In genomic region chr1:175192111-175192629, GRCh38 we compare ENCODE assay signal across 8 cellular contexts. TPM values are rescaled to one million over a fixed set of nuclear protein-coding genes. Genes with fewer than 3 reads are reported as not detected.
DNase-seq lines count a peak whose midpoint lies in the region; ATAC-seq and TF ChIP-seq lines count a peak whose summit lies in the region.

No MANE protein-coding gene starts in this region.

- TF ChIP-seq POLR2A in uterus (IDR thresholded peaks at IDR 0.05), result no peak

- peak overlapping the region; percentile 76 to 78 for H3K27ac Mint-ChIP-seq in natural killer cell treated with Interleukin-12 subunit alpha and Interleukin-12 subunit beta and Interleukin-15 and Interleukin-18, amount 100 ng/mL, for 72 hours

- H3K4me1 Mint-ChIP-seq in natural killer cell treated with Interleukin-12 subunit alpha and Interleukin-12 subunit beta and Interleukin-15 and Interleukin-18, amount 100 ng/mL, for 72 hours (ENCODE audit: low read depth in 2 of 2), result peaks cover 46 to 50% of the 10 kb centered on the region in 2 donors

- H3K36me3 ChIP-seq in uterus, result no peaks in the 10 kb centered on the region

- ATAC-seq in natural killer cell treated with Interleukin-12 subunit alpha and Interleukin-12 subunit beta and Interleukin-15 and Interleukin-18, amount 100 ng/mL, for 72 hours, result peak; percentile 1 to 42
- ATAC-seq in GM19328 (IDR thresholded peaks at IDR 0.05; ENCODE audit: unreplicated experiment), result no peak

- intact Hi-C loops in uterus (cut with DNase I; ENCODE audit: low total_unique reads), result no loop called here

- H3K4me3 ChIP-seq in fibroblast of mammary gland (ENCODE audit: control insufficient read depth, low read depth, low read length) (peak overlapping the region; percentile 42), uterus (peak overlapping the region; percentile 48 to 64)

- H3K27me3 ChIP-seq in uterus, result no peaks in the 10 kb centered on the region

- peak overlapping the region; percentile 96 for H3K4me3 Mint-ChIP-seq in natural killer cell treated with Interleukin-12 subunit alpha and Interleukin-12 subunit beta and Interleukin-15 and Interleukin-18, amount 100 ng/mL, for 72 hours

- H3K27me3 Mint-ChIP-seq in natural killer cell treated with Interleukin-12 subunit alpha and Interleukin-12 subunit beta and Interleukin-15 and Interleukin-18, amount 100 ng/mL, for 72 hours, result no peaks in the 10 kb centered on the region

- H3K9me3 Mint-ChIP-seq in natural killer cell treated with Interleukin-12 subunit alpha and Interleukin-12 subunit beta and Interleukin-15 and Interleukin-18, amount 100 ng/mL, for 72 hours, result peaks cover 5% of the 10 kb centered on the region

- H3K9me3 ChIP-seq in uterus, result no peaks in the 10 kb centered on the region

- peak; percentile 19 for DNase-seq in DMS79 treated with DMSO at 0.1 percent for 48 hours (lab: John Stamatoyannopoulos, UW)
- no peak for DNase-seq in DMS79 (lab: John Stamatoyannopoulos, UW)
- DNase-seq in NCI-H1092 treated with DMSO at 0.1 percent for 48 hours (lab: John Stamatoyannopoulos, UW), result peak; percentile 42
- DNase-seq in activated CD8-positive, alpha-beta memory T cell treated with anti-CD3 and anti-CD28 coated beads, Interleukin-2, amount 50 U/mL, for 48 hours, result peak; percentile 72
- DNase-seq in fibroblast of mammary gland (ENCODE audit: low read depth), result no peak
- no peak for DNase-seq in natural killer cell treated with Interleukin-12 subunit alpha and Interleukin-12 subunit beta and Interleukin-15 and Interleukin-18, amount 100 ng/mL, for 72 hours (ENCODE audit: low spot score)
- peak; percentile 61 to 71 for DNase-seq in uterus

- TF ChIP-seq CTCF in fibroblast of mammary gland (conservative IDR thresholded peaks at IDR 0.05; ENCODE audit: control insufficient read depth, insufficient read depth, low read depth, low read length) (no peak), uterus (IDR thresholded peaks at IDR 0.05) (no peak)

- H3K27ac ChIP-seq in uterus, result peak overlapping the region; percentile 77 to 80

- no peaks in the 10 kb centered on the region for H3K4me1 ChIP-seq in uterus

- H3K36me3 Mint-ChIP-seq in natural killer cell treated with Interleukin-12 subunit alpha and Interleukin-12 subunit beta and Interleukin-15 and Interleukin-18, amount 100 ng/mL, for 72 hours, result no peaks in the 10 kb centered on the region

RNA-seq across cellular contexts. Expression of gene KIAA0040, which starts 0.4 kb away (rescaled TPM):
- 10 to 100 TPM; 11.2 to 19.3 TPM for total RNA-seq in natural killer cell treated with Interleukin-12 subunit alpha and Interleukin-12 subunit beta and Interleukin-15 and Interleukin-18, amount 100 ng/mL, for 72 hours
- total RNA-seq in uterus, result 10 to 100 TPM; 12.3 to 22.1 (median 16.3) TPM

Comparison
In these comparisons a context has a peak if more than half of its experiments do, and no peak if none do; other contexts are left out.
1. DNase-seq: peak in DMS79 treated with DMSO at 0.1 percent for 48 hours (single experiment), NCI-H1092 treated with DMSO at 0.1 percent for 48 hours (single experiment), activated CD8-positive, alpha-beta memory T cell treated with anti-CD3 and anti-CD28 coated beads, Interleukin-2, amount 50 U/mL, for 48 hours (single experiment) and uterus (2 of 2); none in DMS79 (single experiment), fibroblast of mammary gland (single experiment) and natural killer cell treated with Interleukin-12 subunit alpha and Interleukin-12 subunit beta and Interleukin-15 and Interleukin-18, amount 100 ng/mL, for 72 hours (single experiment).